ENCODE assay signal across 8 cellular contexts in the genomic region with DNA sequence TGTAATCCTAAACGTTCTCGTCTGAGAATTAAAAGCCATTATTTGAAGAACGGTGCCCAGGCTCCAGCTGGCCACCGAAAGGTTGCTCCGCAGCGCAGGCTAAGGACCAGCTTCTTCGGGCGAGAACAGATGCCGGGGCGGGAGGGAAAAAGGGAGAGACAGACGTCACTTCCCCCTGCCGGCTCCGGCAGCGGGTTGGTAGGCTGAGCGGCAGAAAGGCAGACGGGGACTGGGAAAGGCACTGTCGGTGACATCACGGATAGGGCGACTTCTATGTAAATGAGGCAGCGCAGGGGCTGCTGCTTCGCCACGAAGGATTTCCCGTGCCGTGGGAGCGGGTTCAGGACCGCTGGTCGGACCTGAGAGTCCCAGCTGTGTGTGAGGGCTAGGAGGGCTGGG.
DNase-seq lines count a peak whose midpoint lies in the region; ATAC-seq and TF ChIP-seq lines count a peak whose summit lies in the region.
"Not testable (repeated sequence)": the region's sequence is repeated elsewhere in the genome, so short reads cannot be mapped to it uniquely, and the experiment has no call there.

No MANE protein-coding gene starts in this region.

- H2BK5ac ChIP-seq in neuronal stem cell (ENCODE audit: low read length) = not testable (repeated sequence)

- peaks cover 28% of the 10 kb centered on the region for H3K36me3 Mint-ChIP-seq in stimulated activated effector memory CD8-positive, alpha-beta T cell treated with anti-CD3 and anti-CD28 coated beads, Interleukin-12 subunit alpha, Interleukin-12 subunit beta, amount 100 ng/mL, for 72 hours

- H3K23ac ChIP-seq in neuronal stem cell (ENCODE audit: low read depth, low read length, poor library complexity) = not testable (repeated sequence)

- peak; percentile 52 for ATAC-seq in HG02571 (IDR thresholded peaks at IDR 0.05; ENCODE audit: unreplicated experiment)
- peak; percentile 64 for ATAC-seq in stimulated activated effector memory CD8-positive, alpha-beta T cell treated with anti-CD3 and anti-CD28 coated beads, Interleukin-12 subunit alpha, Interleukin-12 subunit beta, amount 100 ng/mL, for 72 hours

- not testable (repeated sequence) for H2BK12ac ChIP-seq in neuronal stem cell (ENCODE audit: low read length)

- H4K91ac ChIP-seq in neuronal stem cell (ENCODE audit: low read depth, low read length, poor library complexity) = not testable (repeated sequence)

- H2AK5ac ChIP-seq in neuronal stem cell (ENCODE audit: low read depth, low read length) = not testable (repeated sequence)

- H2BK120ac ChIP-seq in neuronal stem cell (ENCODE audit: low read depth, low read length) = not testable (repeated sequence)

- peak overlapping the region; percentile 49 for H3K4me3 ChIP-seq in DOHH2 (ENCODE audit: low read length)
- peak overlapping the region; percentile 44 for H3K4me3 ChIP-seq in fibroblast of villous mesenchyme (ENCODE audit: low read depth, low read length)
- H3K4me3 ChIP-seq in neuronal stem cell (ENCODE audit: low read length in 2 of 2) = peak overlapping the region in 1 of 2 donors; percentile 34

- H3K9ac ChIP-seq in neuronal stem cell (ENCODE audit: low read depth, low read length, poor library complexity) = not testable (repeated sequence)

- H3K9me2 ChIP-seq in DOHH2 (replicated peaks; ENCODE audit: control insufficient read depth, low read length) = not testable (repeated sequence)

- H2BK15ac ChIP-seq in neuronal stem cell (ENCODE audit: low read length) = not testable (repeated sequence)

- not testable (repeated sequence) for H3K36me3 ChIP-seq in DOHH2 (ENCODE audit: control insufficient read depth, low read length); neuronal stem cell (replicated peaks in 1 of 2; ENCODE audit: control insufficient read depth in 2 of 2, insufficient read depth in 2 of 2, low read length in 2 of 2)

- not testable (repeated sequence) for H2AFZ ChIP-seq in neuronal stem cell (ENCODE audit: low read length)

- H3K9me3 Mint-ChIP-seq in stimulated activated effector memory CD8-positive, alpha-beta T cell treated with anti-CD3 and anti-CD28 coated beads, Interleukin-12 subunit alpha, Interleukin-12 subunit beta, amount 100 ng/mL, for 72 hours = not testable (repeated sequence)

- not testable (repeated sequence) for H3K14ac ChIP-seq in neuronal stem cell (ENCODE audit: low read length)

- not testable (repeated sequence) for H3F3A ChIP-seq in DOHH2 (ENCODE audit: control insufficient read depth, insufficient read depth)

- peaks cover 26% of the 10 kb centered on the region for H3K4me1 Mint-ChIP-seq in stimulated activated effector memory CD8-positive, alpha-beta T cell treated with anti-CD3 and anti-CD28 coated beads, Interleukin-12 subunit alpha, Interleukin-12 subunit beta, amount 100 ng/mL, for 72 hours

- H4K8ac ChIP-seq in neuronal stem cell (ENCODE audit: low read depth, low read length) = not testable (repeated sequence)

- not testable (repeated sequence) for H3K27me3 ChIP-seq in DOHH2 (ENCODE audit: control insufficient read depth, low read length); neuronal stem cell (ENCODE audit: control insufficient read depth in 3 of 3, insufficient read depth in 3 of 3, low read depth in 1 of 3, low read length in 3 of 3)

- not testable (repeated sequence) for H3K79me1 ChIP-seq in neuronal stem cell (ENCODE audit: low read depth, low read length)

- H3K9me3 ChIP-seq in DOHH2 (ENCODE audit: control insufficient read depth, insufficient read depth, low read length); neuronal stem cell (replicated peaks in 1 of 2; ENCODE audit: control insufficient read depth in 2 of 2, insufficient read depth in 1 of 2, low read depth in 1 of 2, low read length in 2 of 2): not testable (repeated sequence)

- H3K4me1 ChIP-seq in DOHH2 (ENCODE audit: control insufficient read depth, low read length); neuronal stem cell (ENCODE audit: control insufficient read depth in 2 of 2, insufficient read depth in 1 of 2, low read depth in 1 of 2, low read length in 2 of 2): not testable (repeated sequence)

- H3K4me3 Mint-ChIP-seq in stimulated activated effector memory CD8-positive, alpha-beta T cell treated with anti-CD3 and anti-CD28 coated beads, Interleukin-12 subunit alpha, Interleukin-12 subunit beta, amount 100 ng/mL, for 72 hours = peak overlapping the region; percentile 89

- peak overlapping the region; percentile 100 for H3K27ac Mint-ChIP-seq in stimulated activated effector memory CD8-positive, alpha-beta T cell treated with anti-CD3 and anti-CD28 coated beads, Interleukin-12 subunit alpha, Interleukin-12 subunit beta, amount 100 ng/mL, for 72 hours

- H4K20me1 ChIP-seq in DOHH2 (ENCODE audit: control insufficient read depth, insufficient read depth, low read depth, low read length) = not testable (repeated sequence)

- no CpG with 5 or more reads among the region's 27 CpGs for WGBS in neuronal stem cell (ENCODE audit: extremely low coverage in 2 of 2, insufficient read length in 2 of 2, insufficient replicate concordance in 1 of 2), 2 donors

- not testable (repeated sequence) for H3K79me2 ChIP-seq in DOHH2 (ENCODE audit: control insufficient read depth, low read length)

- not testable (repeated sequence) for H3K4ac ChIP-seq in neuronal stem cell (ENCODE audit: low read length)

- H3K4me2 ChIP-seq in DOHH2 (ENCODE audit: low read length) = peak overlapping the region; percentile 34; the same call in 1 of the 2 replicates
- not testable (repeated sequence) for H3K4me2 ChIP-seq in neuronal stem cell (ENCODE audit: insufficient read depth, low read length, poor library complexity, severe bottlenecking)

- not testable (repeated sequence) for H3K27ac ChIP-seq in DOHH2 (ENCODE audit: low read depth, low read length); neuronal stem cell (replicated peaks; ENCODE audit: low read length)

- TF ChIP-seq CTCF in DOHH2 (IDR thresholded peaks at IDR 0.05; ENCODE audit: low read depth, low read length, poor library complexity, severe bottlenecking); fibroblast of villous mesenchyme (IDR thresholded peaks at IDR 0.05; ENCODE audit: insufficient read depth, low read depth, low read length): not testable (repeated sequence)

- H3K18ac ChIP-seq in neuronal stem cell (ENCODE audit: low read length) = not testable (repeated sequence)

- DNase-seq in NCI-H1417 (lab: John Stamatoyannopoulos, UW) (peak; percentile 73 to 91 (median 81)), SW 1271 (lab: John Stamatoyannopoulos, UW) (peak; percentile 2 to 44), fibroblast of villous mesenchyme (ENCODE audit: low read depth) (peak; percentile 84), neuronal stem cell (ENCODE audit: low spot score) (peak; percentile 37)
- peak; percentile 85 for DNase-seq in activated naive CD4-positive, alpha-beta T cell treated with Interleukin-2 at 50 U/mL for 16 hours
- DNase-seq in stimulated activated effector memory CD8-positive, alpha-beta T cell treated with anti-CD3 and anti-CD28 coated beads, Interleukin-12 subunit alpha, Interleukin-12 subunit beta, amount 100 ng/mL, for 72 hours (ENCODE audit: low spot score in 2 of 2) = peak; percentile 58 to 90

Comparison
In these comparisons a context has a peak if more than half of its experiments do, and no peak if none do; other contexts are left out.
1. DNase-seq: peak in every context shown above with its lines; median percentile 85 in activated naive CD4-positive, alpha-beta T cell treated with Interleukin-2 at 50 U/mL for 16 hours; 84 in fibroblast of villous mesenchyme; 81 in NCI-H1417; 74 in stimulated activated effector memory CD8-positive, alpha-beta T cell treated with anti-CD3 and anti-CD28 coated beads, Interleukin-12 subunit alpha, Interleukin-12 subunit beta, amount 100 ng/mL, for 72 hours; 37 in neuronal stem cell; 23 in SW 1271.